ENCODE assay signal across 17 cellular contexts in the genomic region with DNA sequence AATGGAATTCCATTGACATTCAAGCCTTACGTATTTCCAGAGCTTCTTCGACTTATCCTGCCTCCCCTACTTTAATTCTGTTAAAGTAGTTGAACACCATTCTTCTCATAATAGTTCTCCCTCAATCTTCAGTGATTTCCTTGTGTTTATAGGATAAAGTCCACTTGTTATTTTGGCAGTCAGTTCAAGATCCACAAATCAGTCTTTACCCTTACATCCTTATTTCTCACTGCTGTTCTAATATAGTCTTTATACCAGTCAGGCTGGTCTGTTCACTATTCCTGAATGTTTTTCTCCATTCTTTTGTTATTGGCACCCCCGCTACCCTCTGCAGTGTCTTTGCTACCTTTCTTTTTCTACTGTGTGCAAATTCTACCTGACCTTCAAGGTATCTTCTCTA. TPM values are rescaled to one million over a fixed set of nuclear protein-coding genes. Genes with fewer than 3 reads are reported as not detected.
DNase-seq lines count a peak whose midpoint lies in the region; ATAC-seq and TF ChIP-seq lines count a peak whose summit lies in the region.
"Had no signal": no experiment of that assay in that cellular context is flagged by ENCODE, and none has a peak within 500 bp of the region (broad histone marks: within the 10 kb centered on the region; RNA-seq: fewer than 3 reads in every experiment).

No MANE protein-coding gene starts in this region.

- peaks cover 15% of the 10 kb centered on the region for H3K4me1 ChIP-seq in GM23338 (ENCODE audit: insufficient read depth)

- intact Hi-C loops in left colon (cut with DNase I, micrococcal nuclease) (no loop called here), left cardiac atrium (cut with DNase I) (no loop called here)

- POLR2A ChIA-PET in WTC11 (lab: Charles Lee), result interaction anchor here (0.7 kb wide), 1 partner anchor 336 kb away, joined by 3 read pairs; no protein-coding TSS in a partner anchor
- POLR2A ChIA-PET in T-cell (lab: Charles Lee), result no interaction called here

- peaks cover 16% of the 10 kb centered on the region for H3K4me1 Mint-ChIP-seq in GM23338
- H3K4me1 Mint-ChIP-seq in WTC11, result peaks cover 23% of the 10 kb centered on the region
- peaks cover 26% of the 10 kb centered on the region for H3K4me1 Mint-ChIP-seq in nephron progenitor cell
- peaks cover 19 to 26% (median 23%) of the 10 kb centered on the region in 3 donors for H3K4me1 Mint-ChIP-seq in T-cell

- H3K27me3 ChIP-seq in GM23338 (ENCODE audit: insufficient read depth), result no peaks in the 10 kb centered on the region
- H3K27me3 ChIP-seq: BLaER1 had no signal

- H3K36me3 ChIP-seq in GM23338 (ENCODE audit: insufficient read depth), result no peaks in the 10 kb centered on the region
- H3K36me3 ChIP-seq: BLaER1 had no signal

- H3K27ac ChIP-seq in GM23338 (ENCODE audit: low read depth), result no peak overlapping the region
- H3K27ac ChIP-seq: BLaER1, GM23248 had no signal

- no peak for ATAC-seq in GM23338
- no peak for ATAC-seq in WTC11
- ATAC-seq in left colon, result peak; percentile 86
- ATAC-seq in left cardiac atrium, result no peak
- ATAC-seq in T-cell (replicated peaks in 1 of 4), result no peak

- no peak overlapping the region; the same call in 1 of the 2 replicates for H3K27ac Mint-ChIP-seq in GM23338
- H3K27ac Mint-ChIP-seq in WTC11, result 0 out of 2 replicates have a peak overlapping the region, but pooled peaks have one; percentile 54
- H3K27ac Mint-ChIP-seq in nephron progenitor cell, result peak overlapping the region; percentile 49
- H3K27ac Mint-ChIP-seq in T-cell, result no peak overlapping the region

- no peaks in the 10 kb centered on the region; the same call in 1 of the 2 replicates for H3K79me2 ChIP-seq in GM23338 (replicated peaks; ENCODE audit: insufficient read depth)

- no peaks in the 10 kb centered on the region for H4K20me1 ChIP-seq in GM23338 (replicated peaks; ENCODE audit: insufficient read depth)
- H4K20me1 ChIP-seq: BLaER1 had no signal

- TF ChIP-seq CTCF in GM23338 (conservative IDR thresholded peaks at IDR 0.05; ENCODE audit: low read depth in 2 of 2) (no peak), WTC11 (IDR thresholded peaks at IDR 0.05) (no peak), nephron progenitor cell (IDR thresholded peaks at IDR 0.05) (no peak)

- H3K9me2 ChIP-seq in GM23338 (ENCODE audit: insufficient read depth), result 0 out of 2 replicates have a peak, but pooled peaks cover 4% of the 10 kb centered on the region

- H3K9me3 Mint-ChIP-seq in GM23338 (no peaks in the 10 kb centered on the region; the same call in 2 of the 3 replicates), WTC11 (no peaks in the 10 kb centered on the region), nephron progenitor cell (no peaks in the 10 kb centered on the region), T-cell (no peaks in the 10 kb centered on the region)
- H3K9me3 Mint-ChIP-seq: CD14-positive monocyte; CD4-positive, alpha-beta memory T cell had no signal

- no peaks in the 10 kb centered on the region for H3F3A ChIP-seq in GM23338 (replicated peaks; ENCODE audit: low read depth)

- peak overlapping the region; percentile 44; the same call in 1 of the 2 replicates for H3K4me2 ChIP-seq in GM23338
- H3K4me2 ChIP-seq: BLaER1 had no signal

- H3K4me3 Mint-ChIP-seq in GM23338, result no peak overlapping the region
- no peak overlapping the region for H3K4me3 Mint-ChIP-seq in WTC11
- no peak overlapping the region for H3K4me3 Mint-ChIP-seq in nephron progenitor cell
- no peak overlapping the region for H3K4me3 Mint-ChIP-seq in T-cell
- H3K4me3 Mint-ChIP-seq: CD14-positive monocyte; CD4-positive, alpha-beta memory T cell had no signal

- DNase-seq in GM23338 (ENCODE audit: low spot score), result no peak
- no peak for DNase-seq in WTC11 (ENCODE audit: low spot score)
- no peak for DNase-seq in left colon
- DNase-seq in nephron progenitor cell, result no peak
- no peak for DNase-seq in hypothalamus (lab: John Stamatoyannopoulos, UW)
- no peak for DNase-seq in left cardiac atrium
- no peak for DNase-seq in foreskin melanocyte
- DNase-seq in T-cell, result no peak
- DNase-seq: 8988T; CD4-positive, alpha-beta memory T cell; DMS153; DMS79; GDM1; GM23248; HCEC 1CT had no signal

- H3K4me3 ChIP-seq in GM23338, result no peak overlapping the region
- H3K4me3 ChIP-seq: BLaER1, GM23248 had no signal

- H3K27me3 Mint-ChIP-seq in GM23338 (ENCODE audit: insufficient read depth, low read depth, poor library complexity) (no peaks in the 10 kb centered on the region), WTC11 (ENCODE audit: low read depth) (no peaks in the 10 kb centered on the region), nephron progenitor cell (ENCODE audit: low read depth, poor library complexity) (peaks cover 3% of the 10 kb centered on the region), T-cell (no peaks in the 10 kb centered on the region)
- H3K27me3 Mint-ChIP-seq: CD4-positive, alpha-beta memory T cell had no signal

- CTCF ChIA-PET in WTC11 (lab: Charles Lee) (interaction anchor here (1.3 to 1.6 kb wide), 2 partner anchors 32 to 49 kb away, joined by 3 to 5 read pairs; no protein-coding TSS in a partner anchor), T-cell (lab: Charles Lee) (no interaction called here)

- H3K36me3 Mint-ChIP-seq in GM23338 (ENCODE audit: low read depth), result no peaks in the 10 kb centered on the region; the same call in 2 of the 3 replicates
- H3K36me3 Mint-ChIP-seq in WTC11, result no peaks in the 10 kb centered on the region
- peaks cover 5% of the 10 kb centered on the region for H3K36me3 Mint-ChIP-seq in nephron progenitor cell (ENCODE audit: low read depth)
- peaks cover 23% of the 10 kb centered on the region for H3K36me3 Mint-ChIP-seq in T-cell

- H2AFZ ChIP-seq in GM23338, result no peak overlapping the region
- H2AFZ ChIP-seq: GM23248 had no signal

TF ChIP-seq in GM23338, 12 proteins besides CTCF, POLR2A, EP300 and RAD21 (continues in another document):
- TF ChIP-seq EZH2 (IDR thresholded peaks at IDR 0.05; ENCODE audit: low read depth, unreplicated experiment), result no peak
- TF ChIP-seq JUNB (IDR thresholded peaks at IDR 0.05; ENCODE audit: unreplicated experiment), result no peak
- TF ChIP-seq STAT1 (IDR thresholded peaks at IDR 0.05; ENCODE audit: unreplicated experiment), result no peak
- TF ChIP-seq ZNF114 (CRISPR knock-in tag; IDR thresholded peaks at IDR 0.05), result no peak
- TF ChIP-seq, protein P1, sequence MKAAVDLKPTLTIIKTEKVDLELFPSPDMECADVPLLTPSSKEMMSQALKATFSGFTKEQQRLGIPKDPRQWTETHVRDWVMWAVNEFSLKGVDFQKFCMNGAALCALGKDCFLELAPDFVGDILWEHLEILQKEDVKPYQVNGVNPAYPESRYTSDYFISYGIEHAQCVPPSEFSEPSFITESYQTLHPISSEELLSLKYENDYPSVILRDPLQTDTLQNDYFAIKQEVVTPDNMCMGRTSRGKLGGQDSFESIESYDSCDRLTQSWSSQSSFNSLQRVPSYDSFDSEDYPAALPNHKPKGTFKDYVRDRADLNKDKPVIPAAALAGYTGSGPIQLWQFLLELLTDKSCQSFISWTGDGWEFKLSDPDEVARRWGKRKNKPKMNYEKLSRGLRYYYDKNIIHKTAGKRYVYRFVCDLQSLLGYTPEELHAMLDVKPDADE (IDR thresholded peaks at IDR 0.05), result no peak

TF ChIP-seq in WTC11, 78 proteins besides CTCF, POLR2A, EP300 and RAD21:
- TF ChIP-seq, protein P2, sequence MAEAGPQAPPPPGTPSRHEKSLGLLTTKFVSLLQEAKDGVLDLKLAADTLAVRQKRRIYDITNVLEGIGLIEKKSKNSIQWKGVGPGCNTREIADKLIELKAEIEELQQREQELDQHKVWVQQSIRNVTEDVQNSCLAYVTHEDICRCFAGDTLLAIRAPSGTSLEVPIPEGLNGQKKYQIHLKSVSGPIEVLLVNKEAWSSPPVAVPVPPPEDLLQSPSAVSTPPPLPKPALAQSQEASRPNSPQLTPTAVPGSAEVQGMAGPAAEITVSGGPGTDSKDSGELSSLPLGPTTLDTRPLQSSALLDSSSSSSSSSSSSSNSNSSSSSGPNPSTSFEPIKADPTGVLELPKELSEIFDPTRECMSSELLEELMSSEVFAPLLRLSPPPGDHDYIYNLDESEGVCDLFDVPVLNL (CRISPR knock-in tag; IDR thresholded peaks at IDR 0.05; ENCODE audit: borderline replicate concordance, low read depth), result no peak
- TF ChIP-seq, protein P3, sequence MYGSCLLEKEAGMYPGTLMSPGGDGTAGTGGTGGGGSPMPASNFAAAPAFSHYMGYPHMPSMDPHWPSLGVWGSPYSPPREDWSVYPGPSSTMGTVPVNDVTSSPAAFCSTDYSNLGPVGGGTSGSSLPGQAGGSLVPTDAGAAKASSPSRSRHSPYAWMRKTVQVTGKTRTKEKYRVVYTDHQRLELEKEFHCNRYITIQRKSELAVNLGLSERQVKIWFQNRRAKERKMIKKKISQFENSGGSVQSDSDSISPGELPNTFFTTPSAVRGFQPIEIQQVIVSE (CRISPR knock-in tag; IDR thresholded peaks at IDR 0.05; ENCODE audit: borderline replicate concordance), result no peak
- no peak for TF ChIP-seq RELA (CRISPR knock-in tag; IDR thresholded peaks at IDR 0.05; ENCODE audit: borderline replicate concordance)
- TF ChIP-seq SMAD3 (CRISPR knock-in tag; IDR thresholded peaks at IDR 0.05; ENCODE audit: borderline replicate concordance), result no peak
- TF ChIP-seq NFATC4 (CRISPR knock-in tag; IDR thresholded peaks at IDR 0.05), result no peak
- no peak for TF ChIP-seq MYBL2 (CRISPR knock-in tag; IDR thresholded peaks at IDR 0.05)

RNA-seq across cellular contexts. Expression of a gene that starts 29.7 kb away (rescaled TPM):
- total RNA-seq in GM23338 (2014; rRNA removed; shearing (Covaris generic)), result 80.8 and 87.3 TPM in 2 replicates
- 34.8 and 38.0 TPM in 2 replicates for polyA plus RNA-seq in GM23338 (2016; fragmentation: Nextera tagmentation; extraction: Ambion mirVana)
- total RNA-seq in WTC11 (2021), result 85.6 to 90.7 TPM (median 88.9 TPM) in 3 replicates
- 10 to 100 TPM; 70.6 to 78.1 TPM for total RNA-seq in left colon
- 10 to 100 TPM; 30.5 to 33.2 TPM for total RNA-seq in left cardiac atrium
- 10 to 100 TPM; 14.9 to 23.7 (median 17.8) TPM for total RNA-seq in T-cell

RNA-seq across cellular contexts. Expression of a gene that starts 30.5 kb away (rescaled TPM):
- total RNA-seq in GM23338 (2014; rRNA removed; shearing (Covaris generic)), result 219 and 260 TPM in 2 replicates
- polyA plus RNA-seq in GM23338 (2016; fragmentation: Nextera tagmentation; extraction: Ambion mirVana), result 78.7 and 103 TPM in 2 replicates
- total RNA-seq in WTC11 (2021), result 170 to 193 TPM (median 175 TPM) in 3 replicates
- total RNA-seq in left colon, result 10 to 100 TPM; 89.8 to 96.0 TPM
- 10 to 100 TPM; 65.7 to 86.5 TPM for total RNA-seq in left cardiac atrium
- 10 to 100 TPM; 49.0 to 67.1 (median 61.8) TPM for total RNA-seq in T-cell

Comparison
In these comparisons a context has a peak if more than half of its experiments do, and no peak if none do; other contexts are left out.
1. H3K27ac Mint-ChIP-seq: peak in WTC11 (single experiment) and nephron progenitor cell (single experiment); none in GM23338 (single experiment) and T-cell (0 of 2).